ENCODE assay signal across 1 cellular context in genomic region chr16:1420540-1421205, GRCh38.
TF ChIP-seq lines count a peak whose summit lies in the region.

Gene UQCC4, minus strand, starts transcription at chr16:1420747. Its CDS starts 24 bp downstream, at chr16:1420723.

TF ChIP-seq in WTC11, 78 proteins besides CTCF, POLR2A, EP300 and RAD21 (continued from another document):
- TF ChIP-seq HMGXB4 (CRISPR knock-in tag; IDR thresholded peaks at IDR 0.05): peak; percentile 69
- no peak for TF ChIP-seq ZNF512 (CRISPR knock-in tag; IDR thresholded peaks at IDR 0.05; ENCODE audit: borderline replicate concordance)
- TF ChIP-seq ARID4B (CRISPR knock-in tag; IDR thresholded peaks at IDR 0.05; ENCODE audit: borderline replicate concordance): 0 out of 2 replicates have a peak, but pooled peaks have one; percentile 69
